In the genomic region with DNA sequence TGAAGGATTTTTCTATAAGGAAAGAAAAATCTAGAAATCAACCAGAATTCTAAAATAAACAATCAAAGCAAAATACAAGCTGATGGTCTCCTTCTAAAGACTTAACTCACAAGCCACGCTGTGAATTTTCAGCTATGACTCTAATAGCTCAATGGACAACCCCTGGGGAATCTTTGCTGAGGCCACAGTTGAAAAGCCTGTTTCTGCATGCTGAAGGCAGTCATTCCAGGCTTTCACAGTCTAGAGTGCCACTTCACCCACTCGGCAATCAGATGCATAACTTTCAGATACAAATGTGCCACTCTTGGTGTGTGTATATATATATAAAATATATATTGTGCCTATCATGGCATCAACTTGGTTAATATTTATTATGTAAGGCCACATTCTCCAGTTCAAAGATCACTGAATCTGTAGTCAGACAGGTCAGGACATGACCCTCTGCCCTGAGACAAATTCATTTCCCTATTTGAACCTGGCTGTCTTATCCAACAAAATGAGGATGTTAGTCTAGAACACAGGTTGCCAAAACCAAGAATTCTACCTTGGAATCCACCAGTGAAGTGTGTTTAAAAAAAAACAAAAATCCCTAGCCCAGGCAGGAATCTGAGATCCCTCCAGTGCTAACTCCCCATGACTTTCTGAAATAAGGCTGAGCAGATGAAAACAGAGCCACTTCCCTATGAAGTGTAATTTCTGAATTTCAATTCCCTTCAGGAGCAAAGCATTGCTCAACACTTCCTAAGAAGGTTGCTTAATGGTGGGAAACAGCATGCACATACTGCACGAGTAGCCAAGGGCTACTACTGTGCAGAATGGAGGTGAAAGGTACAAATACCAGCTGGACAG, we compare ENCODE assay signal across 13 cellular contexts. TPM values are rescaled to one million over a fixed set of nuclear protein-coding genes. Genes with fewer than 3 reads are reported as not detected.
DNase-seq lines count a peak whose midpoint lies in the region; ATAC-seq, FAIRE-seq and TF ChIP-seq lines count a peak whose summit lies in the region.
"Had no signal": no experiment of that assay in that cellular context is flagged by ENCODE, and none has a peak within 500 bp of the region (broad histone marks: within the 10 kb centered on the region; RNA-seq: fewer than 3 reads in every experiment).

No MANE protein-coding gene starts in this region.

- peaks cover 3 to 16% (median 10%) of the 10 kb centered on the region in 4 experiments; a peak in 5 of 7 replicates for H3K4me1 ChIP-seq in H1 (replicated peaks in 1 of 4; ENCODE audit: control insufficient read depth in 3 of 4, insufficient read depth in 4 of 4, low read length in 3 of 4)
- H3K4me1 ChIP-seq in mucosa of descending colon (ENCODE audit: low read depth), result no peaks in the 10 kb centered on the region
- peaks cover 8% of the 10 kb centered on the region for H3K4me1 ChIP-seq in hepatocyte (ENCODE audit: insufficient read depth)

- no peak overlapping the region for H3K18ac ChIP-seq in H1 (ENCODE audit: extremely low read depth, low read length)

- no peak overlapping the region for H4K5ac ChIP-seq in H1 (ENCODE audit: insufficient read length, low read depth, low read length)

- H3K79me2 ChIP-seq in H1 (ENCODE audit: control insufficient read depth in 1 of 2, insufficient read depth in 2 of 2, low read length in 2 of 2) (no peaks in the 10 kb centered on the region), hepatocyte (no peaks in the 10 kb centered on the region)

- H3K27ac ChIP-seq in H1 (ENCODE audit: low read depth, low read length) (no peak overlapping the region), hepatocyte (no peak overlapping the region)

- H2BK120ac ChIP-seq in H1 (replicated peaks; ENCODE audit: low read depth, low read length), result no peak overlapping the region

- ATAC-seq in HG03460 (IDR thresholded peaks at IDR 0.05; ENCODE audit: unreplicated experiment), result peak; percentile 44
- peak; percentile 55 for ATAC-seq in mucosa of descending colon
- no peak for ATAC-seq in HG03280 (IDR thresholded peaks at IDR 0.05; ENCODE audit: unreplicated experiment)
- no peak for ATAC-seq in GM19324 (IDR thresholded peaks at IDR 0.05; ENCODE audit: low FRiP score, unreplicated experiment)

- H4K20me1 ChIP-seq in H1 (replicated peaks in 1 of 2; ENCODE audit: control insufficient read depth in 1 of 2, insufficient read depth in 2 of 2, low read length in 2 of 2) (no peaks in the 10 kb centered on the region), hepatocyte (ENCODE audit: insufficient read depth, poor library complexity, severe bottlenecking) (no peaks in the 10 kb centered on the region)

- peak overlapping the region; percentile 45; the same call in 1 of the 2 replicates for H2BK5ac ChIP-seq in H1 (ENCODE audit: low read depth, low read length)

- intact Hi-C loops in mucosa of descending colon (cut with DNase I, micrococcal nuclease), result no loop called here

- no peak overlapping the region for H4K91ac ChIP-seq in H1 (replicated peaks; ENCODE audit: insufficient read length, low read length)

- H3K14ac ChIP-seq in H1 (ENCODE audit: insufficient read length), result no peak overlapping the region

- no peak for DNase-seq in GM12892 (ENCODE audit: insufficient read length)
- no peak for DNase-seq in H1 (ENCODE audit: low read depth in 1 of 2, low spot score in 2 of 2)
- DNase-seq in mucosa of descending colon, result no peak
- DNase-seq in hepatocyte (ENCODE audit: low spot score), result no peak
- DNase-seq in stimulated activated CD4-positive, alpha-beta T cell treated with anti-CD3 and anti-CD28 coated beads, Interleukin-12 subunit alpha, Interleukin-12 subunit beta, amount 100 ng/mL, for 4 hours, result no peak
- DNase-seq: activated CD8-positive, alpha-beta memory T cell treated with anti-CD3 and anti-CD28 coated beads for 24 hours; kidney glomerular epithelial cell; MG63; SHP77 had no signal

- no peak overlapping the region for H3K23ac ChIP-seq in H1 (ENCODE audit: insufficient read length)

- H3K56ac ChIP-seq in H1 (replicated peaks; ENCODE audit: insufficient read length, low read depth, low read length), result no peak overlapping the region

- FAIRE-seq in GM12892 (lab: Jason Lieb, UNC), result peak; percentile 84
- no peak for FAIRE-seq in H1 (lab: Jason Lieb, UNC)

- no peak for TF ChIP-seq EP300 in H1 (IDR thresholded peaks at IDR 0.05; ENCODE audit: borderline replicate concordance in 1 of 2, low read depth in 2 of 2, low read length in 2 of 2)

- TF ChIP-seq CTCF in H1 (IDR thresholded peaks at IDR 0.05; ENCODE audit: control extremely low read depth in 1 of 3, insufficient read depth in 1 of 3, low read depth in 1 of 3, low read length in 3 of 3), result no peak
- no peak for TF ChIP-seq CTCF in mucosa of descending colon (IDR thresholded peaks at IDR 0.05)
- no peak for TF ChIP-seq CTCF in hepatocyte (IDR thresholded peaks at IDR 0.05; ENCODE audit: poor library complexity)

- CTCF ChIA-PET in H1 (lab: Charles Lee; ENCODE audit: partially characterized antibody), result interaction anchor here (0.7 to 2.5 kb wide), 9 partner anchors 10 to 227 kb away, joined by 3 to 12 read pairs (median 4); a partner anchor contains a TSS

- H3K23me2 ChIP-seq in H1 (ENCODE audit: low read depth, low read length), result no peaks in the 10 kb centered on the region

- no peak overlapping the region for H3K9ac ChIP-seq in H1 (replicated peaks in 1 of 4; ENCODE audit: extremely low read depth in 1 of 4, low read depth in 3 of 4, low read length in 3 of 4)

- H4K8ac ChIP-seq in H1 (ENCODE audit: extremely low read depth, insufficient read depth, low read length), result no peak overlapping the region

- H3K9me2 ChIP-seq in hepatocyte (replicated peaks; ENCODE audit: insufficient read depth), result no peaks in the 10 kb centered on the region

- TF ChIP-seq POLR2A in GM12892 (IDR thresholded peaks at IDR 0.05; ENCODE audit: low read depth, low read length), result no peak
- no peak for TF ChIP-seq POLR2A in H1 (IDR thresholded peaks at IDR 0.05; ENCODE audit: control extremely low read depth in 1 of 2, low read depth in 2 of 2, low read length in 2 of 2)

- H3K4ac ChIP-seq in H1 (replicated peaks; ENCODE audit: insufficient read length, low read depth, low read length), result no peak overlapping the region

- WGBS in H1 (ENCODE audit: extremely low coverage in 1 of 2, insufficient coverage in 1 of 2, insufficient read length in 1 of 2, insufficient replicate concordance in 2 of 2, low coverage in 1 of 2, low lambda C conversion rate in 2 of 2, missing lambda C conversion rate in 1 of 2), 2 experiments, result 82% methylated on average over 3 of the region's 3 CpGs; no CpG with 5 or more reads in 1 of the 2 experiments
- WGBS in hepatocyte (ENCODE audit: low lambda C conversion rate, missing lambda C conversion rate), result 77% methylated on average over 3 of the region's 3 CpGs

- H3K79me1 ChIP-seq in H1 (ENCODE audit: low read depth, low read length), result no peaks in the 10 kb centered on the region

- H3K4me2 ChIP-seq in H1 (ENCODE audit: insufficient read depth in 1 of 2, low read depth in 2 of 2, low read length in 2 of 2) (no peak overlapping the region), hepatocyte (no peak overlapping the region)
- H3K4me2 ChIP-seq: smooth muscle cell had no signal

- no peak overlapping the region for H2BK15ac ChIP-seq in H1 (ENCODE audit: low read length)

- no peaks in the 10 kb centered on the region for H3K27me3 ChIP-seq in H1 (replicated peaks in 1 of 4; ENCODE audit: control insufficient read depth in 3 of 4, extremely low read depth in 1 of 4, insufficient read depth in 3 of 4, low read length in 3 of 4)
- no peaks in the 10 kb centered on the region for H3K27me3 ChIP-seq in hepatocyte
- H3K27me3 ChIP-seq: MG63 had no signal

- POLR2A ChIA-PET in H1 (lab: Charles Lee; ENCODE audit: partially characterized antibody), result interaction anchor here (1.0 kb wide), 1 partner anchor 10 kb away, joined by 4 read pairs; a partner anchor contains a TSS

- H3K9me3 ChIP-seq in H1 (ENCODE audit: insufficient read depth in 2 of 2, low read depth in 1 of 2, low read length in 1 of 2), result no peaks in the 10 kb centered on the region
- no peaks in the 10 kb centered on the region for H3K9me3 ChIP-seq in mucosa of descending colon
- no peaks in the 10 kb centered on the region for H3K9me3 ChIP-seq in hepatocyte (ENCODE audit: low read depth)
- H3K9me3 ChIP-seq: MG63 had no signal

- no peak for TF ChIP-seq RAD21 in H1 (IDR thresholded peaks at IDR 0.05 in 1 of 2, conservative IDR thresholded peaks at IDR 0.05 in 1 of 2; ENCODE audit: low read depth in 2 of 2, low read length in 2 of 2)

- H2AFZ ChIP-seq in H1 (ENCODE audit: low read length) (no peak overlapping the region), hepatocyte (no peak overlapping the region)

- peak overlapping the region; percentile 56; the same call in 1 of the 2 replicates for H2BK20ac ChIP-seq in H1 (ENCODE audit: low read length)

- no peak overlapping the region for H3K4me3 ChIP-seq in H1 (ENCODE audit: extremely low read depth in 1 of 4, insufficient read depth in 2 of 4, low read depth in 3 of 4, low read length in 4 of 4)
- no peak overlapping the region for H3K4me3 ChIP-seq in mucosa of descending colon
- H3K4me3 ChIP-seq in hepatocyte, result no peak overlapping the region
- H3K4me3 ChIP-seq: MG63, smooth muscle cell had no signal

- no peak overlapping the region for H2BK12ac ChIP-seq in H1 (ENCODE audit: low read depth, low read length)

- H3K36me3 ChIP-seq in H1 (ENCODE audit: control insufficient read depth in 2 of 4, insufficient read depth in 4 of 4, low read length in 3 of 4), result no peaks in the 10 kb centered on the region; a peak in 1 of 8 replicates
- H3K36me3 ChIP-seq in mucosa of descending colon (ENCODE audit: low read depth), result no peaks in the 10 kb centered on the region
- no peaks in the 10 kb centered on the region for H3K36me3 ChIP-seq in hepatocyte (replicated peaks; ENCODE audit: insufficient read depth, low read depth)

- H2AK5ac ChIP-seq in H1 (ENCODE audit: low read depth, low read length), result no peak overlapping the region

RNA-seq across cellular contexts. Expression of a gene that starts 9.9 kb away (rescaled TPM):
- polyA plus RNA-seq in GM12892 (2012; ENCODE audit: missing spikeins), result 30.6 TPM
- total RNA-seq in H1 (2021; fragmentation: NEBNext Ultra II Directional; extraction: Animal tissue kit (Norgen Biotek cat#: 25700)), result 32.4 and 35.6 TPM in 2 replicates
- 10.6 and 18.1 TPM in 2 replicates for polyA plus RNA-seq in H1 (2011; rRNA removed)
- polyA plus RNA-seq in H1 (2011; cell fraction: cytosol; rRNA removed), result 14.2 TPM
- 12.3 TPM for polyA plus RNA-seq in H1 (2011; cell fraction: nucleus; rRNA removed)
- polyA plus RNA-seq in H1 (2012, experiment 1 of 2), result 21.8 to 34.8 TPM (median 23.1 TPM) in 4 replicates
- polyA plus RNA-seq in H1 (2012, experiment 2 of 2), result 11.1 TPM
- polyA plus RNA-seq in H1 (2013, experiment 1 of 2), result 109 TPM
- polyA plus RNA-seq in H1 (2013, experiment 2 of 2), result 115 TPM
- 22.2 and 51.0 TPM in 2 replicates for polyA minus RNA-seq in H1 (2011; rRNA and poly(A)+ RNA removed)
- 14.0 TPM for polyA minus RNA-seq in H1 (2011; cell fraction: cytosol; rRNA and poly(A)+ RNA removed)
- polyA minus RNA-seq in H1 (2011; cell fraction: nucleus; rRNA and poly(A)+ RNA removed), result 12.8 TPM
- 10 to 100 TPM; 20.6 to 34.5 (median 29.6) TPM for total RNA-seq in mucosa of descending colon
- 148 and 152 TPM in 2 replicates for total RNA-seq in hepatocyte
- polyA plus RNA-seq in hepatocyte, result 128 and 144 TPM in 2 replicates

RNA-seq across cellular contexts. Expression of a gene that starts 34.6 kb away (rescaled TPM):
- polyA plus RNA-seq in GM12892 (2012; ENCODE audit: missing spikeins), result not detected
- 0.56 TPM in 1 of 2 replicates, not detected in the other for total RNA-seq in H1 (2021; fragmentation: NEBNext Ultra II Directional; extraction: Animal tissue kit (Norgen Biotek cat#: 25700))
- 1.3 and 1.6 TPM in 2 replicates for polyA plus RNA-seq in H1 (2011; rRNA removed)
- 0.65 TPM for polyA plus RNA-seq in H1 (2011; cell fraction: cytosol; rRNA removed)
- polyA plus RNA-seq in H1 (2011; cell fraction: nucleus; rRNA removed), result 1.5 TPM
- polyA plus RNA-seq in H1 (2012, experiment 1 of 2), result 0.53 to 0.88 TPM (median 0.58 TPM) in 4 replicates
- 0.79 TPM for polyA plus RNA-seq in H1 (2012, experiment 2 of 2)
- 0.67 TPM for polyA plus RNA-seq in H1 (2013, experiment 1 of 2)
- polyA plus RNA-seq in H1 (2013, experiment 2 of 2), result 0.85 TPM
- polyA minus RNA-seq in H1 (2011; rRNA and poly(A)+ RNA removed), result 0.88 and 1.4 TPM in 2 replicates
- polyA minus RNA-seq in H1 (2011; cell fraction: cytosol; rRNA and poly(A)+ RNA removed), result 1.1 TPM
- polyA minus RNA-seq in H1 (2011; cell fraction: nucleus; rRNA and poly(A)+ RNA removed), result 1.6 TPM
- total RNA-seq in mucosa of descending colon, result 1 to 10 TPM in 1 of 3 donors, under 1 TPM in 2; 0.80 to 1.2 (median 0.84) TPM
- 3.9 and 8.8 TPM in 2 replicates for total RNA-seq in hepatocyte
- 3.8 and 5.7 TPM in 2 replicates for polyA plus RNA-seq in hepatocyte
- total RNA-seq: smooth muscle cell had no signal
- polyA plus RNA-seq: smooth muscle cell had no signal

Comparison
In these comparisons a context has a peak if more than half of its experiments do, and no peak if none do; other contexts are left out.
1. ATAC-seq: peak in HG03460 (single experiment) and mucosa of descending colon (single experiment); none in HG03280 (single experiment) and GM19324 (single experiment).